Comparison of ENCODE assay signal across 9 cellular contexts in the genomic region with DNA sequence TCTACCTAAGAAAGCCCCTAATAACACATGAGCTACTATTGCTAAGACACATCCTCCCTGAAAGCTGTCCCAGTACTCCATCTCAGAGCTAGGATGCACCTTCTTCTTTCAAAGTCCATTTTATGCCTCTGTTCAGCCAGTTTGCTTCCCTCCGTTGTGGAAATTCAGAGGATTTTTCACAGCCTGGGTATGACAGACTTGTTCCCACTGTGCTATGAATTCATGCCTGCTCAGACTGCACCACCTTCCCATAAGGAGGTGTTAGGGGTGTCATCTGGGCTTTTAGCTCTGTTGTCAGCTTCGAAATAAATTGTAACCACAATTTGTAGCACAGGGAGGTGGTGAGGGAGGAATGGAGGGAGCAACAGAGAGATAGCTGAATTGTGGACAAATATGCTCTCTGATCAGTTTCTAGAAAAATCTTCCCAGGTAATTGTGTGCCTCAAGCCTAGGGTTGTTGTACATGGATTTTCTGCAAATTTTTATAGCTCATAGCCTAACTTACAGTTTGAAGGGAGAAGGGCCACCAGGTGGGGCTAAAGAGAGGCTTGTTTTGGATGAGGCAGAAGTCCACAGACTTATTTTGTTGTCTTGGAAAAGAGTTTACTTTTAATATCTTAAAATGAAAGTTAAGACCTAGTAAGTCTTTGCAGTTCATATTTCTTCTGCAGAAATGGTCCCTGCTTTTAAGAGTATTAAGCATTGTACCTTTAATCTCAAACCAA.
A peak's percentile ranks its signal among the peaks of the same experiment; 100 is the strongest.
DNase-seq lines count a peak whose midpoint lies in the region; ATAC-seq and TF ChIP-seq lines count a peak whose summit lies in the region.
"Had no signal": no experiment of that assay in that cellular context is flagged by ENCODE, and none has a peak within 500 bp of the region (broad histone marks: within the 10 kb centered on the region; RNA-seq: fewer than 3 reads in every experiment).

No MANE protein-coding gene starts in this region.

- H3K36me3 Mint-ChIP-seq in activated T-cell treated with anti-CD3 and anti-CD28 coated beads, Interleukin-2, amount 50 U/mL, for 4 hours (ENCODE audit: insufficient read depth) = no peaks in the 10 kb centered on the region

- intact Hi-C loops in aorta (cut with DNase I) = loop anchor here in 1 of 2 donors (5.0 kb wide), 1 partner anchor 53 kb away; no protein-coding TSS in a partner anchor

- H3K27me3 ChIP-seq in OCI-LY3 (ENCODE audit: low read depth, low read length) = peaks cover 3% of the 10 kb centered on the region; the same call in 1 of the 2 replicates
- no peaks in the 10 kb centered on the region for H3K27me3 ChIP-seq in aorta (ENCODE audit: control insufficient read depth in 1 of 2, insufficient read depth in 2 of 2, low read length in 1 of 2)

- 100% methylated on average over 1 to 2 of the region's 2 CpGs for WGBS in mesodermal cell (ENCODE audit: insufficient coverage in 2 of 2), 2 experiments
- 76 to 88% methylated on average over 2 of the region's 2 CpGs for WGBS in aorta, 2 donors

- H3K4me3 ChIP-seq in OCI-LY3 (ENCODE audit: low read length) = no peak overlapping the region
- H3K4me3 ChIP-seq in mesodermal cell (ENCODE audit: extremely low read depth, insufficient read depth, low read length, poor library complexity, severe bottlenecking) = no peak overlapping the region
- no peak overlapping the region for H3K4me3 ChIP-seq in aorta (ENCODE audit: low read length in 2 of 2)

- H3K79me2 ChIP-seq in OCI-LY3 (ENCODE audit: low read length) = no peaks in the 10 kb centered on the region

- H3K27ac ChIP-seq in OCI-LY3 (ENCODE audit: low read length) = no peak overlapping the region
- peak overlapping the region; percentile 30 for H3K27ac ChIP-seq in mesodermal cell (ENCODE audit: low read depth, low read length, severe bottlenecking)
- H3K27ac ChIP-seq in aorta (ENCODE audit: low read depth in 1 of 2, low read length in 2 of 2) = no peak overlapping the region

- H3K9me3 Mint-ChIP-seq in activated T-cell treated with anti-CD3 and anti-CD28 coated beads, Interleukin-2, amount 50 U/mL, for 4 hours = no peaks in the 10 kb centered on the region
- H3K9me3 Mint-ChIP-seq: effector memory CD8-positive, alpha-beta T cell had no signal

- peaks cover 3% of the 10 kb centered on the region for H3K27me3 Mint-ChIP-seq in activated T-cell treated with anti-CD3 and anti-CD28 coated beads, Interleukin-2, amount 50 U/mL, for 4 hours (ENCODE audit: low read depth)

- no peak overlapping the region for H3K4me2 ChIP-seq in OCI-LY3 (ENCODE audit: low read length)

- H2AFZ ChIP-seq in OCI-LY3 (ENCODE audit: low read depth, low read length) = 0 out of 2 replicates have a peak overlapping the region, but pooled peaks have one; percentile 4

- no peaks in the 10 kb centered on the region for H3K9me3 ChIP-seq in OCI-LY3 (ENCODE audit: insufficient read depth, low read length)
- no peaks in the 10 kb centered on the region for H3K9me3 ChIP-seq in mesodermal cell (ENCODE audit: control insufficient read depth, low read length)
- no peaks in the 10 kb centered on the region for H3K9me3 ChIP-seq in aorta (ENCODE audit: control insufficient read depth, low read length)

- H4K20me1 ChIP-seq in OCI-LY3 (ENCODE audit: insufficient read depth, low read length) = no peaks in the 10 kb centered on the region

- H3K4me1 ChIP-seq in OCI-LY3 (ENCODE audit: low read length) = peaks cover 33% of the 10 kb centered on the region
- H3K4me1 ChIP-seq in mesodermal cell (ENCODE audit: control insufficient read depth, insufficient read depth, low read length, poor library complexity, severe bottlenecking) = no peaks in the 10 kb centered on the region
- peaks cover 6 to 24% of the 10 kb centered on the region in 2 donors for H3K4me1 ChIP-seq in aorta (ENCODE audit: control insufficient read depth in 1 of 2, insufficient read depth in 2 of 2, low read length in 2 of 2)

- no peaks in the 10 kb centered on the region for H3K36me3 ChIP-seq in OCI-LY3 (replicated peaks; ENCODE audit: low read depth, low read length)
- H3K36me3 ChIP-seq in mesodermal cell (ENCODE audit: control insufficient read depth, insufficient read depth, low read length) = no peaks in the 10 kb centered on the region
- H3K36me3 ChIP-seq in aorta (ENCODE audit: control insufficient read depth in 1 of 2, insufficient read depth in 2 of 2, low read length in 1 of 2) = no peaks in the 10 kb centered on the region

- peak; percentile 32 to 52 for DNase-seq in activated T-cell treated with anti-CD3 and anti-CD28 coated beads, Interleukin-2, amount 50 U/mL, for 48 hours
- DNase-seq in activated T-cell treated with anti-CD3 and anti-CD28 coated beads, Interleukin-2, amount 50 U/mL, for 4 hours = no peak
- DNase-seq in dermis microvascular lymphatic vessel endothelial cell (ENCODE audit: low read depth in 2 of 2) = peak; percentile 6 to 56
- peak; percentile 60 to 77 for DNase-seq in aorta
- DNase-seq in stimulated activated naive CD4-positive, alpha-beta T cell treated with Interleukin-2 at 50 U/mL for 16 hours (lab: John Stamatoyannopoulos, UW) = no peak

- no peaks in the 10 kb centered on the region for H3K4me1 Mint-ChIP-seq in activated T-cell treated with anti-CD3 and anti-CD28 coated beads, Interleukin-2, amount 50 U/mL, for 4 hours (ENCODE audit: low read depth)

- no peak for ATAC-seq in activated T-cell treated with anti-CD3 and anti-CD28 coated beads, Interleukin-2, amount 50 U/mL, for 4 hours
- peak; percentile 42 for ATAC-seq in HG02870 (IDR thresholded peaks at IDR 0.05; ENCODE audit: unreplicated experiment)
- ATAC-seq in aorta (ENCODE audit: low FRiP score) = no peak
- ATAC-seq: effector memory CD8-positive, alpha-beta T cell had no signal

- no peak overlapping the region for H3K4me3 Mint-ChIP-seq in activated T-cell treated with anti-CD3 and anti-CD28 coated beads, Interleukin-2, amount 50 U/mL, for 4 hours
- H3K4me3 Mint-ChIP-seq: effector memory CD8-positive, alpha-beta T cell had no signal

- peak; percentile 88 for TF ChIP-seq CTCF in OCI-LY3 (IDR thresholded peaks at IDR 0.05; ENCODE audit: low read depth, low read length)

- no peak overlapping the region for H3K9ac ChIP-seq in OCI-LY3 (ENCODE audit: low read length)

Comparison
In these comparisons a context has a peak if more than half of its experiments do, and no peak if none do; other contexts are left out.
1. DNase-seq: peak in activated T-cell treated with anti-CD3 and anti-CD28 coated beads, Interleukin-2, amount 50 U/mL, for 48 hours (2 of 2), dermis microvascular lymphatic vessel endothelial cell (2 of 2) and aorta (2 of 2); none in activated T-cell treated with anti-CD3 and anti-CD28 coated beads, Interleukin-2, amount 50 U/mL, for 4 hours (single experiment) and stimulated activated naive CD4-positive, alpha-beta T cell treated with Interleukin-2 at 50 U/mL for 16 hours (single experiment).